27 cellular contexts compared by ENCODE assay signal in the genomic region with DNA sequence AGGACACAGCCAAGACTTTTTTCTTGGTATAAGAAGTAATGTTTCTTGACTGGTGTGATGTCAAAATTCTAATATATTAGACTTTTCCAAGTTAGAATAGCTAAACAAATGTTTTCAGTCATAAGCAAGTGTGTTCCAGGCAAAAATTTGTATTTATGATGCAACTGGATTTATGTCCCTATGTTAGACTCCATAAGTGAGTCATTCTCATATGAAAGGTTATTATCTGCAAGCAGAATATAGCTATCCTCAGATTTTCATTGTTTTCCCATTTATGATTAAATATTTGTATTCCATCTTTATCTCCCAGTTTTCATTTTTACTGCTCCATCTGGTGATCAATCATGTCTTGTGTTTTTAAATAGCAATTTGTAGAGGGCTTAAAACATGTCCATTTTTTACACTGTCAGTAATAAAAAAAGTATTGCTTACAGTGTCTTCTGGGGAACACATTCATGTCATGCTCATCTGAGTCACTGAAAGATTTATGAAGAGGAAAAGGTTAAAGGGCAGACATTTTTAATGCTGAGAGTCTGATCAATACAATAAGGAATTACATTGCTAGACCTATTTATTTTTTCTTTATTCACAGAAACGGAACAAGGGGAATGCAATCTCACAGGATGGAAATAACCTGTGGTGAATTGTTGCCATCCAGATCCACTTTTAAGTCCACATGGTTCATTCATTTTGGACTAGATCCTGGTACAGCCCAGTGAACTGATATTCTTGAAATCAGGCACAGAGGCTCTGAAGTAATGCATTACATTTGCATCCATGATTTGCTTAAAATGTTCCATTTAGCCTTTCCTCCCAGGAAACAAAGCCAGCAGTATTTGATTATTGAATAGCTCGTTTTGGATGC.
DNase-seq lines count a peak whose midpoint lies in the region; ATAC-seq and TF ChIP-seq lines count a peak whose summit lies in the region.
"Had no signal": no experiment of that assay in that cellular context is flagged by ENCODE, and none has a peak within 500 bp of the region (broad histone marks: within the 10 kb centered on the region; RNA-seq: fewer than 3 reads in every experiment).

No MANE protein-coding gene starts in this region.

- no peak overlapping the region for H3K4me3 ChIP-seq in SK-N-SH (ENCODE audit: low read depth in 2 of 2, low read length in 1 of 2)
- no peak overlapping the region for H3K4me3 ChIP-seq in fibroblast of pulmonary artery (replicated peaks; ENCODE audit: low read depth, low read length)
- no peak overlapping the region for H3K4me3 ChIP-seq in suprapubic skin
- H3K4me3 ChIP-seq: GM12878, hepatocyte, prostate gland, sigmoid colon, upper lobe of left lung had no signal

- no peaks in the 10 kb centered on the region for H3K79me2 ChIP-seq in SK-N-SH (ENCODE audit: insufficient read depth)
- H3K79me2 ChIP-seq: hepatocyte had no signal

- peak; percentile 39 for DNase-seq in GM04504 (ENCODE audit: low read depth)
- DNase-seq in SK-N-SH = no peak
- DNase-seq in fibroblast of pulmonary artery (ENCODE audit: low read depth) = peak; percentile 46
- no peak for DNase-seq in suprapubic skin (ENCODE audit: low spot score in 2 of 2)
- DNase-seq in NCI-H1694 (lab: John Stamatoyannopoulos, UW) = no peak
- DNase-seq in H4 (ENCODE audit: low spot score) = no peak
- DNase-seq: activated CD4-positive, alpha-beta T cell treated with anti-CD3 and anti-CD28 coated beads for 48 hours; activated CD8-positive, alpha-beta memory T cell treated with anti-CD3 and anti-CD28 coated beads for 24 hours; activated effector memory CD4-positive, alpha-beta T cell treated with anti-CD3 and anti-CD28 coated beads, Interleukin-2, amount 50 U/mL, for 16 hours; activated naive CD8-positive, alpha-beta T cell treated with anti-CD3 and anti-CD28 coated beads, Interleukin-2, amount 10 ng/mL, durations not matched to agents 7 days and 5 days; activated T-cell treated with anti-CD3 and anti-CD28 coated beads, Interleukin-2, amount 50 U/mL, for 1 hour; DMS79 treated with DMSO at 0.1 percent for 48 hours; KBM-7; left colon; NCI-H1417; sigmoid colon; stimulated activated CD4-positive, alpha-beta T cell treated with anti-CD3 and anti-CD28 coated beads, Interleukin-4, amount 100 ng/mL, for 4 hours; substantia nigra; T1000; upper lobe of left lung; WERI-Rb-1 had no signal

- TF ChIP-seq CTCF in SK-N-SH (IDR thresholded peaks at IDR 0.05) (no peak), fibroblast of pulmonary artery (IDR thresholded peaks at IDR 0.05; ENCODE audit: low read length, missing control alignments) (no peak), suprapubic skin (IDR thresholded peaks at IDR 0.05) (no peak)

- H4K20me1 ChIP-seq in SK-N-SH (ENCODE audit: insufficient read depth) = no peaks in the 10 kb centered on the region

- H3K9me2 ChIP-seq in SK-N-SH = no peaks in the 10 kb centered on the region

- H3K36me3 ChIP-seq in SK-N-SH (replicated peaks in 1 of 2; ENCODE audit: control insufficient read depth in 1 of 2, insufficient read depth in 2 of 2, low read length in 1 of 2) (no peaks in the 10 kb centered on the region), suprapubic skin (no peaks in the 10 kb centered on the region)
- H3K36me3 ChIP-seq: prostate gland, sigmoid colon, upper lobe of left lung, WERI-Rb-1 had no signal

- no peak for TF ChIP-seq RAD21 in SK-N-SH (IDR thresholded peaks at IDR 0.05; ENCODE audit: low read length)

- no peak overlapping the region; the same call in 1 of the 2 replicates for H3K4me2 ChIP-seq in SK-N-SH
- H3K4me2 ChIP-seq: hepatocyte had no signal

- CTCF ChIA-PET in SK-N-SH (lab: Yijun Ruan, JAX) = no interaction called here

- H2AFZ ChIP-seq in SK-N-SH (ENCODE audit: low read depth) = 0 out of 2 replicates have a peak overlapping the region, but pooled peaks have one; percentile 32
- H2AFZ ChIP-seq: hepatocyte had no signal

- ATAC-seq in HG03139 (IDR thresholded peaks at IDR 0.05; ENCODE audit: unreplicated experiment) = no peak
- ATAC-seq: GM12878; left colon; Right ventricle myocardium inferior; stimulated activated memory B cell treated with anti-CD40 and anti-IgM and Interleukin-4, amounts not matched to agents 10 μg/mL and 1 μg/mL and 100 μg/mL, for 72 hours had no signal

- WGBS in SK-N-SH (ENCODE audit: low lambda C conversion rate) = 19% methylated on average over 2 of the region's 2 CpGs
- 51% methylated on average over 2 of the region's 2 CpGs for WGBS in suprapubic skin

- TF ChIP-seq POLR2A in suprapubic skin (IDR thresholded peaks at IDR 0.05) = no peak

- H3K4me1 ChIP-seq in SK-N-SH (ENCODE audit: control insufficient read depth in 1 of 2, insufficient read depth in 2 of 2, low read depth in 1 of 2, low read length in 1 of 2) (peaks cover 3 to 10% of the 10 kb centered on the region in 2 experiments; a peak in 3 of 4 replicates), suprapubic skin (no peaks in the 10 kb centered on the region)
- H3K4me1 ChIP-seq: prostate gland, upper lobe of left lung had no signal

- TF ChIP-seq EP300 in SK-N-SH (IDR thresholded peaks at IDR 0.05; ENCODE audit: borderline replicate concordance in 1 of 2, low read depth in 1 of 2, low read length in 1 of 2) (0 out of 4 replicates have a peak, but pooled peaks of 1 of the 2 experiments have one; percentile 28), suprapubic skin (IDR thresholded peaks at IDR 0.05) (no peak)

- no peak overlapping the region for H3K9ac ChIP-seq in SK-N-SH

- no peaks in the 10 kb centered on the region for H3F3A ChIP-seq in SK-N-SH (replicated peaks; ENCODE audit: insufficient read depth)

- H3K27ac ChIP-seq in SK-N-SH (ENCODE audit: low read depth in 2 of 2, low read length in 1 of 2) (peak overlapping the region; percentile 34 to 65; a peak in 3 of 4 replicates), suprapubic skin (peak overlapping the region; percentile 55)
- H3K27ac ChIP-seq: hepatocyte, prostate gland, upper lobe of left lung, WERI-Rb-1 had no signal

- POLR2A ChIA-PET in SK-N-SH (lab: Yijun Ruan, JAX) = no interaction called here

- no peaks in the 10 kb centered on the region for H3K9me3 ChIP-seq in SK-N-SH
- H3K9me3 ChIP-seq in suprapubic skin = no peaks in the 10 kb centered on the region
- H3K9me3 ChIP-seq: prostate gland, sigmoid colon, upper lobe of left lung had no signal

- H3K27me3 ChIP-seq in SK-N-SH (ENCODE audit: insufficient read depth) (no peaks in the 10 kb centered on the region), suprapubic skin (no peaks in the 10 kb centered on the region)
- H3K27me3 ChIP-seq: hepatocyte, sigmoid colon, upper lobe of left lung had no signal

TF ChIP-seq in SK-N-SH, 30 proteins besides CTCF, POLR2A, EP300 and RAD21 (continues in another document):
- no peak for TF ChIP-seq NRF1 (IDR thresholded peaks at IDR 0.05; ENCODE audit: low read depth, low read length)
- no peak for TF ChIP-seq RFX5 (IDR thresholded peaks at IDR 0.05; ENCODE audit: low read length)
- TF ChIP-seq SIN3A (IDR thresholded peaks at IDR 0.05; ENCODE audit: borderline replicate concordance, low read depth, low read length) = no peak
- TF ChIP-seq MEF2A (IDR thresholded peaks at IDR 0.05; ENCODE audit: borderline replicate concordance, low read depth) = no peak
- TF ChIP-seq CHD2 (IDR thresholded peaks at IDR 0.05; ENCODE audit: low read length, partially characterized antibody) = no peak
- no peak for TF ChIP-seq GATA2 (CRISPR knock-in tag; IDR thresholded peaks at IDR 0.05)
- TF ChIP-seq MAX (IDR thresholded peaks at IDR 0.05; ENCODE audit: low read depth) = no peak
- TF ChIP-seq, protein P1, sequence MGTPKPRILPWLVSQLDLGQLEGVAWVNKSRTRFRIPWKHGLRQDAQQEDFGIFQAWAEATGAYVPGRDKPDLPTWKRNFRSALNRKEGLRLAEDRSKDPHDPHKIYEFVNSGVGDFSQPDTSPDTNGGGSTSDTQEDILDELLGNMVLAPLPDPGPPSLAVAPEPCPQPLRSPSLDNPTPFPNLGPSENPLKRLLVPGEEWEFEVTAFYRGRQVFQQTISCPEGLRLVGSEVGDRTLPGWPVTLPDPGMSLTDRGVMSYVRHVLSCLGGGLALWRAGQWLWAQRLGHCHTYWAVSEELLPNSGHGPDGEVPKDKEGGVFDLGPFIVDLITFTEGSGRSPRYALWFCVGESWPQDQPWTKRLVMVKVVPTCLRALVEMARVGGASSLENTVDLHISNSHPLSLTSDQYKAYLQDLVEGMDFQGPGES (IDR thresholded peaks at IDR 0.05; ENCODE audit: low read depth, low read length) = no peak
- TF ChIP-seq MXI1 (IDR thresholded peaks at IDR 0.05; ENCODE audit: low read depth, low read length) = no peak
- TF ChIP-seq, protein P2, sequence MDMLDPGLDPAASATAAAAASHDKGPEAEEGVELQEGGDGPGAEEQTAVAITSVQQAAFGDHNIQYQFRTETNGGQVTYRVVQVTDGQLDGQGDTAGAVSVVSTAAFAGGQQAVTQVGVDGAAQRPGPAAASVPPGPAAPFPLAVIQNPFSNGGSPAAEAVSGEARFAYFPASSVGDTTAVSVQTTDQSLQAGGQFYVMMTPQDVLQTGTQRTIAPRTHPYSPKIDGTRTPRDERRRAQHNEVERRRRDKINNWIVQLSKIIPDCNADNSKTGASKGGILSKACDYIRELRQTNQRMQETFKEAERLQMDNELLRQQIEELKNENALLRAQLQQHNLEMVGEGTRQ (IDR thresholded peaks at IDR 0.05; ENCODE audit: borderline replicate concordance, low read depth, low read length) = no peak
- TF ChIP-seq, protein P3, sequence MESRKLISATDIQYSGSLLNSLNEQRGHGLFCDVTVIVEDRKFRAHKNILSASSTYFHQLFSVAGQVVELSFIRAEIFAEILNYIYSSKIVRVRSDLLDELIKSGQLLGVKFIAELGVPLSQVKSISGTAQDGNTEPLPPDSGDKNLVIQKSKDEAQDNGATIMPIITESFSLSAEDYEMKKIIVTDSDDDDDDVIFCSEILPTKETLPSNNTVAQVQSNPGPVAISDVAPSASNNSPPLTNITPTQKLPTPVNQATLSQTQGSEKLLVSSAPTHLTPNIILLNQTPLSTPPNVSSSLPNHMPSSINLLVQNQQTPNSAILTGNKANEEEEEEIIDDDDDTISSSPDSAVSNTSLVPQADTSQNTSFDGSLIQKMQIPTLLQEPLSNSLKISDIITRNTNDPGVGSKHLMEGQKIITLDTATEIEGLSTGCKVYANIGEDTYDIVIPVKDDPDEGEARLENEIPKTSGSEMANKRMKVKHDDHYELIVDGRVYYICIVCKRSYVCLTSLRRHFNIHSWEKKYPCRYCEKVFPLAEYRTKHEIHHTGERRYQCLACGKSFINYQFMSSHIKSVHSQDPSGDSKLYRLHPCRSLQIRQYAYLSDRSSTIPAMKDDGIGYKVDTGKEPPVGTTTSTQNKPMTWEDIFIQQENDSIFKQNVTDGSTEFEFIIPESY (IDR thresholded peaks at IDR 0.05; ENCODE audit: borderline replicate concordance, low read depth) = no peak
- TF ChIP-seq JUND (IDR thresholded peaks at IDR 0.05) = no peak
- TF ChIP-seq RCOR1 (IDR thresholded peaks at IDR 0.05; ENCODE audit: low read length) = no peak
- no peak for TF ChIP-seq EZH2phosphoT487 (IDR thresholded peaks at IDR 0.05; ENCODE audit: borderline replicate concordance, low read depth)

Comparison
In these comparisons a context has a peak if more than half of its experiments do, and no peak if none do; other contexts are left out.
1. DNase-seq: peak in GM04504 (single experiment) and fibroblast of pulmonary artery (single experiment); none in SK-N-SH (single experiment), suprapubic skin (0 of 2), NCI-H1694 (single experiment) and H4 (single experiment).